Comparison of ENCODE assay signal across 21 cellular contexts in the genomic region with DNA sequence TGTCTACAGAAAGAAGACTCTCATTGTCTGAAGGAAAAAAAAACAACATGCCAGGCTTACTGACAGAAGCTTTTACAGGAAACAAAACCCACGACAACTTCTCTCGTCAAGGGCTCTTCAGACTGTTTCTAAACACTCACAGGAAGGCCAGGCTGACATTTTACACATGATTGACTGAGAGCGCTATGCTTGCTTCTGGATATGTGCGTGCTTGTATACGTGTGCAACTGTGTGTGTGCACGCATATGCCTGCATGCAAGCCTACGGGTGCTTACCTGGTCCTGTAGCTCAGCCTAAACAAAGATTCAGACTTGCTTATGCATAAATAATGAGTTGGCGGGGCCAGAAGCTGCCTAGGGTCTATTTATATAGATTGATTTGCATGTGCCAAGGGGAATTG.
DNase-seq lines count a peak whose midpoint lies in the region; ATAC-seq and TF ChIP-seq lines count a peak whose summit lies in the region.
"Had no signal": no experiment of that assay in that cellular context is flagged by ENCODE, and none has a peak within 500 bp of the region (broad histone marks: within the 10 kb centered on the region; RNA-seq: fewer than 3 reads in every experiment).

No MANE protein-coding gene starts in this region.

- no peaks in the 10 kb centered on the region for H4K20me1 ChIP-seq in OCI-LY7 (ENCODE audit: insufficient read depth, low read length)

- H3K9me2 ChIP-seq in OCI-LY7 (ENCODE audit: insufficient read depth, low read length) = no peaks in the 10 kb centered on the region

- H3K4me2 ChIP-seq in OCI-LY7 (ENCODE audit: low read length) = peak overlapping the region; percentile 49

- CTCF ChIA-PET in activated CD4-positive, alpha-beta memory T cell treated with anti-CD3 and anti-CD28 coated beads, Interleukin-2, amount 10 ng/mL, durations not matched to agents 7 days and 5 days (lab: Charles Lee) = interaction anchor here (1.5 kb wide), 1 partner anchor 40 kb away, joined by 5 read pairs; no protein-coding TSS in a partner anchor
- CTCF ChIA-PET in activated CD4-positive, alpha-beta memory T cell treated with anti-CD3 and anti-CD28 coated beads for 36 hours (lab: Charles Lee) = no interaction called here
- CTCF ChIA-PET in OCI-LY7 (lab: Charles Lee; ENCODE audit: unreplicated experiment) = interaction anchor here (1.7 kb wide), 1 partner anchor 36 kb away, joined by 4 read pairs; no protein-coding TSS in a partner anchor
- CTCF ChIA-PET in CD8-positive, alpha-beta memory T cell (lab: Charles Lee) = no interaction called here

- H3K4me3 Mint-ChIP-seq in activated CD4-positive, alpha-beta memory T cell treated with anti-CD3 and anti-CD28 coated beads, Interleukin-2, amount 10 ng/mL, durations not matched to agents 7 days and 5 days = no peak overlapping the region
- no peak overlapping the region for H3K4me3 Mint-ChIP-seq in activated CD4-positive, alpha-beta memory T cell treated with anti-CD3 and anti-CD28 coated beads for 36 hours
- no peak overlapping the region for H3K4me3 Mint-ChIP-seq in osteocyte (ENCODE audit: unreplicated experiment)
- no peak overlapping the region for H3K4me3 Mint-ChIP-seq in CD8-positive, alpha-beta memory T cell
- H3K4me3 Mint-ChIP-seq: dendritic cell treated with granulocyte-macrophage colony-stimulating factor and Interleukin-4, amounts not matched to agents 40 ng/mL and 50 ng/mL, for 4 days; neural crest cell; stimulated activated memory B cell treated with anti-CD40 and anti-IgM and Interleukin-4, amounts not matched to agents 10 μg/mL and 1 μg/mL and 100 μg/mL, for 72 hours had no signal

- POLR2A ChIA-PET in activated CD4-positive, alpha-beta memory T cell treated with anti-CD3 and anti-CD28 coated beads, Interleukin-2, amount 10 ng/mL, durations not matched to agents 7 days and 5 days (lab: Charles Lee) = no interaction called here
- POLR2A ChIA-PET in activated CD4-positive, alpha-beta memory T cell treated with anti-CD3 and anti-CD28 coated beads for 36 hours (lab: Charles Lee) = no interaction called here
- POLR2A ChIA-PET in OCI-LY7 (lab: Charles Lee) = interaction anchor here (0.5 to 1.3 kb wide), 2 partner anchors 9 to 40 kb away, joined by 3 read pairs; no protein-coding TSS in a partner anchor
- POLR2A ChIA-PET in CD8-positive, alpha-beta memory T cell (lab: Charles Lee) = no interaction called here

- H3K27ac Mint-ChIP-seq in activated CD4-positive, alpha-beta memory T cell treated with anti-CD3 and anti-CD28 coated beads, Interleukin-2, amount 10 ng/mL, durations not matched to agents 7 days and 5 days = peak overlapping the region; percentile 3
- H3K27ac Mint-ChIP-seq in activated CD4-positive, alpha-beta memory T cell treated with anti-CD3 and anti-CD28 coated beads for 36 hours = no peak overlapping the region
- no peak overlapping the region for H3K27ac Mint-ChIP-seq in osteocyte (ENCODE audit: unreplicated experiment)
- H3K27ac Mint-ChIP-seq in CD8-positive, alpha-beta memory T cell = peak overlapping the region in 3 of 8 donors; percentile 11 to 48 (median 17)
- H3K27ac Mint-ChIP-seq: dendritic cell treated with granulocyte-macrophage colony-stimulating factor and Interleukin-4, amounts not matched to agents 40 ng/mL and 50 ng/mL, for 4 days; progenitor cell of endocrine pancreas; stimulated activated memory B cell treated with anti-CD40 and anti-IgM and Interleukin-4, amounts not matched to agents 10 μg/mL and 1 μg/mL and 100 μg/mL, for 72 hours had no signal

- H3K9me3 ChIP-seq in OCI-LY7 (ENCODE audit: low read length) = no peaks in the 10 kb centered on the region
- no peaks in the 10 kb centered on the region for H3K9me3 ChIP-seq in CD8-positive, alpha-beta memory T cell (ENCODE audit: low read length)
- H3K9me3 ChIP-seq: testis had no signal

- intact Hi-C loops in activated CD4-positive, alpha-beta memory T cell treated with anti-CD3 and anti-CD28 coated beads for 36 hours (cut with micrococcal nuclease) = no loop called here
- intact Hi-C loops in OCI-LY7 (cut with micrococcal nuclease; ENCODE audit: unreplicated experiment) = no loop called here

- TF ChIP-seq CTCF in OCI-LY7 (conservative IDR thresholded peaks at IDR 0.05; ENCODE audit: low read length) (no peak), osteocyte (IDR thresholded peaks at IDR 0.05) (no peak)

- H3K27me3 Mint-ChIP-seq in activated CD4-positive, alpha-beta memory T cell treated with anti-CD3 and anti-CD28 coated beads, Interleukin-2, amount 10 ng/mL, durations not matched to agents 7 days and 5 days = peaks cover 23% of the 10 kb centered on the region
- peaks cover 10% of the 10 kb centered on the region for H3K27me3 Mint-ChIP-seq in activated CD4-positive, alpha-beta memory T cell treated with anti-CD3 and anti-CD28 coated beads for 36 hours
- H3K27me3 Mint-ChIP-seq in osteocyte (ENCODE audit: unreplicated experiment) = no peaks in the 10 kb centered on the region
- H3K27me3 Mint-ChIP-seq in CD8-positive, alpha-beta memory T cell = peaks cover 0 to 2% of the 10 kb centered on the region in 2 donors
- H3K27me3 Mint-ChIP-seq: dendritic cell treated with granulocyte-macrophage colony-stimulating factor and Interleukin-4, amounts not matched to agents 40 ng/mL and 50 ng/mL, for 4 days; stimulated activated memory B cell treated with anti-CD40 and anti-IgM and Interleukin-4, amounts not matched to agents 10 μg/mL and 1 μg/mL and 100 μg/mL, for 72 hours had no signal

- BruUV-seq in OCI-LY7 (replicated peaks; lab: Mats Ljungman, UMichigan) = no TSS peak

- no peak for DNase-seq in activated CD4-positive, alpha-beta memory T cell treated with anti-CD3 and anti-CD28 coated beads, Interleukin-2, amount 10 ng/mL, durations not matched to agents 7 days and 5 days
- DNase-seq in activated CD4-positive, alpha-beta memory T cell treated with anti-CD3 and anti-CD28 coated beads for 36 hours = no peak
- DNase-seq in NCI-H2029 (lab: John Stamatoyannopoulos, UW) = peak; percentile 77
- peak; percentile 64 for DNase-seq in OCI-LY7 (ENCODE audit: low spot score)
- DNase-seq in osteocyte (ENCODE audit: extremely low spot score, unreplicated experiment) = peak; percentile 62
- no peak for DNase-seq in NCI-H2196 (lab: John Stamatoyannopoulos, UW; ENCODE audit: unreplicated experiment)
- no peak for DNase-seq in CD8-positive, alpha-beta memory T cell
- DNase-seq: activated CD4-positive, CD25-positive, alpha-beta regulatory T cell; activated effector memory CD4-positive, alpha-beta T cell treated with Interleukin-2 at 50 U/mL for 16 hours; C1 segment of cervical spinal cord; GDM1; GOT3; hippocampal formation; MM.1S; T1000; testis had no signal

- no peak for ATAC-seq in GM19455 (IDR thresholded peaks at IDR 0.05; ENCODE audit: unreplicated experiment)
- ATAC-seq: stimulated activated memory B cell treated with anti-CD40 and anti-IgM and Interleukin-4, amounts not matched to agents 10 μg/mL and 1 μg/mL and 100 μg/mL, for 72 hours had no signal

- peak overlapping the region; percentile 16 for H3K4me3 ChIP-seq in OCI-LY7 (ENCODE audit: low read depth, low read length, poor library complexity, severe bottlenecking)
- no peak overlapping the region for H3K4me3 ChIP-seq in CD8-positive, alpha-beta memory T cell (ENCODE audit: low read length)
- H3K4me3 ChIP-seq: testis had no signal

- peaks cover 3% of the 10 kb centered on the region for H3K36me3 Mint-ChIP-seq in activated CD4-positive, alpha-beta memory T cell treated with anti-CD3 and anti-CD28 coated beads, Interleukin-2, amount 10 ng/mL, durations not matched to agents 7 days and 5 days (ENCODE audit: low read depth)
- H3K36me3 Mint-ChIP-seq in activated CD4-positive, alpha-beta memory T cell treated with anti-CD3 and anti-CD28 coated beads for 36 hours = peaks cover 3% of the 10 kb centered on the region
- no peaks in the 10 kb centered on the region for H3K36me3 Mint-ChIP-seq in osteocyte (ENCODE audit: unreplicated experiment)
- H3K36me3 Mint-ChIP-seq in CD8-positive, alpha-beta memory T cell = no peaks in the 10 kb centered on the region
- H3K36me3 Mint-ChIP-seq: stimulated activated memory B cell treated with anti-CD40 and anti-IgM and Interleukin-4, amounts not matched to agents 10 μg/mL and 1 μg/mL and 100 μg/mL, for 72 hours had no signal

- H3K27me3 ChIP-seq in CD8-positive, alpha-beta memory T cell (ENCODE audit: insufficient read depth, low read length, poor library complexity, severe bottlenecking) = no peaks in the 10 kb centered on the region
- H3K27me3 ChIP-seq: testis had no signal

- peak overlapping the region; percentile 71 for H2AFZ ChIP-seq in OCI-LY7 (ENCODE audit: low read length)

- H3K36me3 ChIP-seq in OCI-LY7 (ENCODE audit: insufficient read depth, low read length) = no peaks in the 10 kb centered on the region
- no peaks in the 10 kb centered on the region for H3K36me3 ChIP-seq in CD8-positive, alpha-beta memory T cell (ENCODE audit: insufficient read depth, low read length)

- peaks cover 28% of the 10 kb centered on the region for H3K4me1 Mint-ChIP-seq in activated CD4-positive, alpha-beta memory T cell treated with anti-CD3 and anti-CD28 coated beads, Interleukin-2, amount 10 ng/mL, durations not matched to agents 7 days and 5 days
- peaks cover 12% of the 10 kb centered on the region for H3K4me1 Mint-ChIP-seq in activated CD4-positive, alpha-beta memory T cell treated with anti-CD3 and anti-CD28 coated beads for 36 hours (ENCODE audit: low read depth)
- H3K4me1 Mint-ChIP-seq in osteocyte (ENCODE audit: unreplicated experiment) = no peaks in the 10 kb centered on the region
- H3K4me1 Mint-ChIP-seq in CD8-positive, alpha-beta memory T cell = peaks cover 5 to 35% (median 6%) of the 10 kb centered on the region in 3 donors
- H3K4me1 Mint-ChIP-seq: stimulated activated memory B cell treated with anti-CD40 and anti-IgM and Interleukin-4, amounts not matched to agents 10 μg/mL and 1 μg/mL and 100 μg/mL, for 72 hours had no signal

- peaks cover 17% of the 10 kb centered on the region for H3K4me1 ChIP-seq in OCI-LY7 (ENCODE audit: insufficient read depth, low read length, poor library complexity, severe bottlenecking)
- H3K4me1 ChIP-seq in CD8-positive, alpha-beta memory T cell (ENCODE audit: insufficient read depth, low read length) = no peaks in the 10 kb centered on the region
- H3K4me1 ChIP-seq: testis had no signal

- no peak overlapping the region for H3K27ac ChIP-seq in OCI-LY7 (ENCODE audit: low read depth, low read length, poor library complexity, severe bottlenecking)
- H3K27ac ChIP-seq in CD8-positive, alpha-beta memory T cell (ENCODE audit: low read depth, low read length) = no peak overlapping the region
- H3K27ac ChIP-seq: testis had no signal

- H3K79me2 ChIP-seq in OCI-LY7 (ENCODE audit: insufficient read depth, low read depth, low read length) = no peaks in the 10 kb centered on the region

- peaks cover 9% of the 10 kb centered on the region for H3K9me3 Mint-ChIP-seq in activated CD4-positive, alpha-beta memory T cell treated with anti-CD3 and anti-CD28 coated beads, Interleukin-2, amount 10 ng/mL, durations not matched to agents 7 days and 5 days
- no peaks in the 10 kb centered on the region for H3K9me3 Mint-ChIP-seq in activated CD4-positive, alpha-beta memory T cell treated with anti-CD3 and anti-CD28 coated beads for 36 hours
- peaks cover 23% of the 10 kb centered on the region for H3K9me3 Mint-ChIP-seq in osteocyte (ENCODE audit: unreplicated experiment)
- H3K9me3 Mint-ChIP-seq in CD8-positive, alpha-beta memory T cell = no peaks in the 10 kb centered on the region
- H3K9me3 Mint-ChIP-seq: dendritic cell treated with granulocyte-macrophage colony-stimulating factor and Interleukin-4, amounts not matched to agents 40 ng/mL and 50 ng/mL, for 4 days; neural crest cell had no signal

Comparison
In these comparisons a context has a peak if more than half of its experiments do, and no peak if none do; other contexts are left out.
1. CTCF ChIA-PET loops: an anchor here in activated CD4-positive, alpha-beta memory T cell treated with anti-CD3 and anti-CD28 coated beads, Interleukin-2, amount 10 ng/mL, durations not matched to agents 7 days and 5 days (1.5 kb wide) and OCI-LY7 (1.7 kb wide); none called in activated CD4-positive, alpha-beta memory T cell treated with anti-CD3 and anti-CD28 coated beads for 36 hours and CD8-positive, alpha-beta memory T cell.
2. DNase-seq: peak in NCI-H2029 (single experiment), OCI-LY7 (single experiment) and osteocyte (single experiment); none in activated CD4-positive, alpha-beta memory T cell treated with anti-CD3 and anti-CD28 coated beads, Interleukin-2, amount 10 ng/mL, durations not matched to agents 7 days and 5 days (single experiment), activated CD4-positive, alpha-beta memory T cell treated with anti-CD3 and anti-CD28 coated beads for 36 hours (single experiment), NCI-H2196 (single experiment) and CD8-positive, alpha-beta memory T cell (0 of 5).